8 cellular contexts compared by ENCODE assay signal in the genomic region with DNA sequence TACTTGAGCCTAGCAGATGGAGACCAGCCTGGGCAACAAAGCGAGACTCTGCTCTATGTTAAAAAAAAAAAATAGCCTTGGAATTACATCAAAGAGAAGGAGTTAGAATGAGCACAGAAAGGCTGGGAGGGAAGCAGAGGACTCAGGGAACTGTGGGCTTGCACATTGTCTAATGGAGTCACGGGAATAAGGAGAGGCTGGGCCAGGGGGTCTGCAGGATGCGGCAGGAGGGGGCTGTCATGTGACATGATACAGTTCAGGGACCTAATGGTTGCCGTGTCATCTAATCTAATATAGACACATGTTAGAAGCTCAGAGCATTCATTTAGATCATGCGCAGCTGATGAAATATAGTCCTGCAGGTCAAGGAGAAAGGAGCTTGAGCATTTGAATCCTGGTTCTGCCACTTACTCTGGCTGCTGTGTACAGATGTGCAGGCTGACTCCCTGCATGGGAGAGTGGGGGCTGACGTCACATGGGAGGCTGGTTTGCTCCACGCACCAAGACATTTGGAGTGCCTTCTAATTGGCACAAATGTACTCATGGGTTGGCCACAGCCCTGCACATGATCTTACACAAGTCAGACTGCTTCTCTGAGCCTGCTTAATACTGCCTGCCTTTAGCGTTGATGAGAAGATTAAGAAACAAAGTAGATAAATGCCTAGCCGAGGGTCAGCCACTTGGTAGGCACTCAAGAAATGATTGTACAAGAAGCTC. TPM values are rescaled to one million over a fixed set of nuclear protein-coding genes. Genes with fewer than 3 reads are reported as not detected.
DNase-seq lines count a peak whose midpoint lies in the region; ATAC-seq and TF ChIP-seq lines count a peak whose summit lies in the region.

No MANE protein-coding gene starts in this region.

- H3K36me3 Mint-ChIP-seq in nephron progenitor cell (ENCODE audit: low read depth): peaks cover 8% of the 10 kb centered on the region

- DNase-seq in EH (ENCODE audit: low read depth) (peak; percentile 14), NCI-H2107 (lab: John Stamatoyannopoulos, UW) (peak; percentile 41), mucosa of descending colon (peak in 2 of 3 donors; percentile 29 to 72), nephron progenitor cell (no peak), NCI-H1417 treated with DMSO at 0.1 percent for 48 hours (lab: John Stamatoyannopoulos, UW) (no peak), NCI-H2081 treated with DMSO at 0.1 percent for 48 hours (lab: John Stamatoyannopoulos, UW) (no peak), NCI-H1092 (lab: John Stamatoyannopoulos, UW) (no peak)
- DNase-seq in activated naive CD4-positive, alpha-beta T cell treated with anti-CD3 and anti-CD28 coated beads, Interleukin-2, amount 50 U/mL, for 16 hours: peak; percentile 17

- H3K4me3 ChIP-seq in mucosa of descending colon: no peak overlapping the region

- H3K4me1 Mint-ChIP-seq in nephron progenitor cell: peaks cover 50% of the 10 kb centered on the region

- no peak overlapping the region for H3K4me3 Mint-ChIP-seq in nephron progenitor cell

- H3K9me3 ChIP-seq in mucosa of descending colon: no peaks in the 10 kb centered on the region

- H3K27ac Mint-ChIP-seq in nephron progenitor cell: no peak overlapping the region

- H3K36me3 ChIP-seq in mucosa of descending colon (ENCODE audit: low read depth): no peaks in the 10 kb centered on the region

- H3K27me3 Mint-ChIP-seq in nephron progenitor cell (ENCODE audit: low read depth, poor library complexity): peaks cover 2% of the 10 kb centered on the region

- peaks cover 11% of the 10 kb centered on the region for H3K9me3 Mint-ChIP-seq in nephron progenitor cell

- ATAC-seq in mucosa of descending colon: peak; percentile 47

- H3K4me1 ChIP-seq in mucosa of descending colon (ENCODE audit: low read depth): peaks cover 5% of the 10 kb centered on the region

- intact Hi-C loops in mucosa of descending colon (cut with DNase I, micrococcal nuclease): no loop called here

- no peak for TF ChIP-seq CTCF in mucosa of descending colon (IDR thresholded peaks at IDR 0.05)
- TF ChIP-seq CTCF in nephron progenitor cell (IDR thresholded peaks at IDR 0.05): no peak

RNA-seq across cellular contexts. Expression of a gene that starts 32.7 kb away (rescaled TPM):
- total RNA-seq in mucosa of descending colon: not detected

RNA-seq across cellular contexts. Expression of a gene that starts 57.8 kb away (rescaled TPM):
- 100 to 1,000 TPM; 107 to 144 (median 112) TPM for total RNA-seq in mucosa of descending colon

Comparison
In these comparisons a context has a peak if more than half of its experiments do, and no peak if none do; other contexts are left out.
1. DNase-seq: peak in EH (single experiment), NCI-H2107 (single experiment), activated naive CD4-positive, alpha-beta T cell treated with anti-CD3 and anti-CD28 coated beads, Interleukin-2, amount 50 U/mL, for 16 hours (single experiment) and mucosa of descending colon (2 of 3); none in nephron progenitor cell (single experiment), NCI-H1417 treated with DMSO at 0.1 percent for 48 hours (single experiment), NCI-H2081 treated with DMSO at 0.1 percent for 48 hours (single experiment) and NCI-H1092 (single experiment).